Comparison of ENCODE assay signal across 1 cellular context in genomic region chr17:10729334-10730193, GRCh38.
TF ChIP-seq lines count a peak whose summit lies in the region.

TSS of gene TMEM220 (minus strand) at chr17:10730023. CDS start at chr17:10729851, 172 bp downstream.

TF ChIP-seq in HepG2, 621 proteins besides CTCF, POLR2A, EP300 and RAD21 (continued from another document and continues in another):
- TF ChIP-seq ZNF766 (CRISPR knock-in tag; IDR thresholded peaks at IDR 0.05; ENCODE audit: borderline replicate concordance), result peak; percentile 34; the same call in 1 of the 2 replicates
- TF ChIP-seq ZFP62 (CRISPR knock-in tag; IDR thresholded peaks at IDR 0.05), result no peak
- TF ChIP-seq SNAPC4 (CRISPR knock-in tag; IDR thresholded peaks at IDR 0.05), result 0 out of 2 replicates have a peak, but pooled peaks have one; percentile 36
- TF ChIP-seq ZGPAT (CRISPR knock-in tag; IDR thresholded peaks at IDR 0.05), result peak; percentile 72
- peak; percentile 31; the same call in 1 of the 2 replicates for TF ChIP-seq ZBTB33 (CRISPR knock-in tag; IDR thresholded peaks at IDR 0.05)
- TF ChIP-seq MTA3 (CRISPR knock-in tag; IDR thresholded peaks at IDR 0.05), result no peak
- peak; percentile 63; the same call in 1 of the 2 replicates for TF ChIP-seq CSRNP1 (CRISPR knock-in tag; IDR thresholded peaks at IDR 0.05)
- TF ChIP-seq RBM39 (IDR thresholded peaks at IDR 0.05; ENCODE audit: low read depth, low read length, poor library complexity, severe bottlenecking), result no peak
- TF ChIP-seq KDM4B (CRISPR knock-in tag; IDR thresholded peaks at IDR 0.05), result no peak
- peak; percentile 39 for TF ChIP-seq FOXP4 (CRISPR knock-in tag; IDR thresholded peaks at IDR 0.05)
- TF ChIP-seq ZNF644 (CRISPR knock-in tag; IDR thresholded peaks at IDR 0.05; ENCODE audit: low read depth), result peak; percentile 56; the same call in 1 of the 2 replicates
- TF ChIP-seq ZNF543 (CRISPR knock-in tag; IDR thresholded peaks at IDR 0.05), result no peak; the same call in 1 of the 2 replicates
- 0 out of 2 replicates have a peak, but pooled peaks have one; percentile 35 for TF ChIP-seq CSRNP2 (CRISPR knock-in tag; conservative IDR thresholded peaks at IDR 0.05; ENCODE audit: low read depth)
- TF ChIP-seq MTERF4 (CRISPR knock-in tag; IDR thresholded peaks at IDR 0.05), result peak; percentile 17; the same call in 1 of the 2 replicates
- TF ChIP-seq ZNF639 (CRISPR knock-in tag; conservative IDR thresholded peaks at IDR 0.05), result no peak; the same call in 1 of the 2 replicates
- no peak for TF ChIP-seq TOE1 (CRISPR knock-in tag; IDR thresholded peaks at IDR 0.05)
- peak; percentile 55 for TF ChIP-seq ZNF768 (CRISPR knock-in tag; IDR thresholded peaks at IDR 0.05)
- peak; percentile 42; the same call in 1 of the 2 replicates for TF ChIP-seq ZNF605 (CRISPR knock-in tag; IDR thresholded peaks at IDR 0.05)
- peak; percentile 61; the same call in 1 of the 2 replicates for TF ChIP-seq ZNF670 (CRISPR knock-in tag; IDR thresholded peaks at IDR 0.05; ENCODE audit: borderline replicate concordance)
- TF ChIP-seq ZNF275 (CRISPR knock-in tag; IDR thresholded peaks at IDR 0.05; ENCODE audit: borderline replicate concordance), result no peak
- TF ChIP-seq GATAD1 (CRISPR knock-in tag; IDR thresholded peaks at IDR 0.05), result peak; percentile 46; the same call in 1 of the 2 replicates
- TF ChIP-seq DNMT1 (CRISPR knock-in tag; IDR thresholded peaks at IDR 0.05), result no peak
- peak; percentile 52; the same call in 1 of the 2 replicates for TF ChIP-seq ZNF784 (CRISPR knock-in tag; IDR thresholded peaks at IDR 0.05; ENCODE audit: borderline replicate concordance)
- peak; percentile 90 for TF ChIP-seq ZNF230 (CRISPR knock-in tag; IDR thresholded peaks at IDR 0.05)
- peak; percentile 59; the same call in 1 of the 2 replicates for TF ChIP-seq TFE3 (CRISPR knock-in tag; IDR thresholded peaks at IDR 0.05)
- TF ChIP-seq AGO2 (optimal IDR thresholded peaks at IDR 0.05; ENCODE audit: low read depth, low read length), result peak; percentile 36
- TF ChIP-seq E2F5 (CRISPR knock-in tag; conservative IDR thresholded peaks at IDR 0.05), result no peak; the same call in 1 of the 2 replicates
- TF ChIP-seq E2F2 (CRISPR knock-in tag; IDR thresholded peaks at IDR 0.05; ENCODE audit: borderline replicate concordance), result peak; percentile 55; the same call in 1 of the 2 replicates
- TF ChIP-seq ZNF550 (CRISPR knock-in tag; IDR thresholded peaks at IDR 0.05; ENCODE audit: borderline replicate concordance), result no peak
